ENCODE assay signal across 1 cellular context in genomic region chr3:186700267-186700666, GRCh38.
TF ChIP-seq lines count a peak whose summit lies in the region.

No MANE protein-coding gene starts in this region.

TF ChIP-seq in K562, 482 proteins besides CTCF, POLR2A, EP300 and RAD21 (continued from another document and continues in another):
- TF ChIP-seq ZHX1 (conservative IDR thresholded peaks at IDR 0.05; ENCODE audit: low read length): no peak
- no peak for TF ChIP-seq ZNF511 (CRISPR knock-in tag; IDR thresholded peaks at IDR 0.05)
- TF ChIP-seq CUX1 (CRISPR knock-in tag; IDR thresholded peaks at IDR 0.05): no peak
- no peak; the same call in 1 of the 2 replicates for TF ChIP-seq ZNF197 (CRISPR knock-in tag; IDR thresholded peaks at IDR 0.05; ENCODE audit: low read depth)
- no peak for TF ChIP-seq BRF1 (IDR thresholded peaks at IDR 0.05; ENCODE audit: borderline replicate concordance, extremely low read depth, insufficient read length)
- no peak for TF ChIP-seq CHD7 (IDR thresholded peaks at IDR 0.05; ENCODE audit: low read depth, low read length)
- no peak for TF ChIP-seq SRF (CRISPR knock-in tag; IDR thresholded peaks at IDR 0.05)
- no peak for TF ChIP-seq MEF2D (tag; conservative IDR thresholded peaks at IDR 0.05; ENCODE audit: low read depth)
- 0 out of 2 replicates have a peak, but pooled peaks have one; percentile 36 for TF ChIP-seq NCOA6 (IDR thresholded peaks at IDR 0.05)
- TF ChIP-seq SMAD2 (IDR thresholded peaks at IDR 0.05; ENCODE audit: low read depth, low read length): no peak
- TF ChIP-seq RBFOX2 (IDR thresholded peaks at IDR 0.05; ENCODE audit: low read depth, low read length): no peak
- peak; percentile 34; the same call in 1 of the 2 replicates for TF ChIP-seq TARDBP (IDR thresholded peaks at IDR 0.05)
- peak; percentile 97 to 100 for TF ChIP-seq RCOR1 (IDR thresholded peaks at IDR 0.05; ENCODE audit: borderline replicate concordance in 1 of 2, low read depth in 2 of 2, low read length in 2 of 2)
- TF ChIP-seq ZFP91 (CRISPR knock-in tag; IDR thresholded peaks at IDR 0.05): no peak
- TF ChIP-seq CBX2 (IDR thresholded peaks at IDR 0.05; ENCODE audit: insufficient read depth, low read length, poor library complexity, severe bottlenecking): no peak
- TF ChIP-seq ILF3 (IDR thresholded peaks at IDR 0.05; ENCODE audit: borderline replicate concordance): no peak
- TF ChIP-seq EP400 (IDR thresholded peaks at IDR 0.05): peak; percentile 70
- no peak for TF ChIP-seq ZNF280A (IDR thresholded peaks at IDR 0.05; ENCODE audit: low read depth, partially characterized antibody)
- TF ChIP-seq ZBTB17 (CRISPR knock-in tag; IDR thresholded peaks at IDR 0.05): no peak
- TF ChIP-seq CLOCK (CRISPR knock-in tag; IDR thresholded peaks at IDR 0.05; ENCODE audit: borderline replicate concordance): no peak
- TF ChIP-seq PML (IDR thresholded peaks at IDR 0.05; ENCODE audit: low read length): no peak
- TF ChIP-seq KAT8 (IDR thresholded peaks at IDR 0.05; ENCODE audit: low read depth): no peak
- no peak for TF ChIP-seq HMG20A (CRISPR knock-in tag; conservative IDR thresholded peaks at IDR 0.05)
- TF ChIP-seq MEF2A (IDR thresholded peaks at IDR 0.05; ENCODE audit: control insufficient read depth, low read depth, low read length): no peak
- TF ChIP-seq EWSR1 (IDR thresholded peaks at IDR 0.05; ENCODE audit: borderline replicate concordance, low read depth, partially characterized antibody): no peak
